ENCODE assay signal across 24 cellular contexts in the genomic region with DNA sequence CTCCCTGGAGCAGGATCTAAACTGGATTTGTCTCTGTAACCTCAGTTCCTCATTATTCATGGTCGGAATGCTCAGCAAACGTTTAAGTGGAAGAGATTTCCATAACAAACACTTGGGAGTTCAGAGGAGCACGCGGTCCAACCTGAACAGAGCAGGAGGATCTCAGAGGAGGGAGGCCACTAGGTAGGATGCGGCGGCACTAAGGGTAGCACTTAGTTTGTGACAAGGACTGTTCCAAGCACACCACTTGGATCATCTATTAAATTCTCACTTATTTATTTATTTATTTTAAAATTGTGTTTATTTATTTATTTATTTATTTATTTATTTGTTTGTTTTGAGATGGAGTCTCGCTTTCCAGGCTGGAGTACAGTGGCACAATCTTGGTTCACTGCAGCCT. TPM values are rescaled to one million over a fixed set of nuclear protein-coding genes. Genes with fewer than 3 reads are reported as not detected.
DNase-seq lines count a peak whose midpoint lies in the region; ATAC-seq and TF ChIP-seq lines count a peak whose summit lies in the region.
"Had no signal": no experiment of that assay in that cellular context is flagged by ENCODE, and none has a peak within 500 bp of the region (broad histone marks: within the 10 kb centered on the region; RNA-seq: fewer than 3 reads in every experiment).

No MANE protein-coding gene starts in this region.

- 0 out of 2 replicates have a peak, but pooled peaks cover 6% of the 10 kb centered on the region for H3K36me3 Mint-ChIP-seq in HFFc6 (ENCODE audit: low read depth)
- H3K36me3 Mint-ChIP-seq in activated naive CD8-positive, alpha-beta T cell treated with anti-CD3 and anti-CD28 coated beads for 36 hours = no peaks in the 10 kb centered on the region
- H3K36me3 Mint-ChIP-seq: CD4-positive, alpha-beta memory T cell; T-cell had no signal

- peak overlapping the region; percentile 46 for H3K4ac ChIP-seq in IMR-90 (ENCODE audit: low read depth, low read length)

- H3K9me1 ChIP-seq in IMR-90 (ENCODE audit: insufficient read depth, low read length) = peaks cover 8% of the 10 kb centered on the region; the same call in 1 of the 2 replicates

- no peaks in the 10 kb centered on the region for H3K9me3 ChIP-seq in BLaER1
- H3K9me3 ChIP-seq in IMR-90 (ENCODE audit: control insufficient read depth, insufficient read depth, low read length) = no peaks in the 10 kb centered on the region
- H3K9me3 ChIP-seq in psoas muscle = no peaks in the 10 kb centered on the region
- no peaks in the 10 kb centered on the region for H3K9me3 ChIP-seq in sigmoid colon

- H3K27me3 ChIP-seq in BLaER1 = no peaks in the 10 kb centered on the region
- peaks cover 3% of the 10 kb centered on the region; the same call in 1 of the 2 replicates for H3K27me3 ChIP-seq in IMR-90 (ENCODE audit: control insufficient read depth, insufficient read depth, low read length)
- no peaks in the 10 kb centered on the region for H3K27me3 ChIP-seq in psoas muscle (ENCODE audit: insufficient read depth in 3 of 3, low read length in 2 of 3)
- H3K27me3 ChIP-seq in sigmoid colon = no peaks in the 10 kb centered on the region

- intact Hi-C loops in IMR-90 (cut with micrococcal nuclease) = no loop called here
- intact Hi-C loops in psoas muscle (cut with DNase I) = no loop called here
- intact Hi-C loops in sigmoid colon (cut with DNase I) = no loop called here

- no peaks in the 10 kb centered on the region for H3K36me3 ChIP-seq in BLaER1
- H3K36me3 ChIP-seq in IMR-90 (ENCODE audit: control insufficient read depth, insufficient read depth, low read length) = no peaks in the 10 kb centered on the region
- H3K36me3 ChIP-seq in psoas muscle (ENCODE audit: insufficient read depth in 1 of 2, low read depth in 1 of 2) = no peaks in the 10 kb centered on the region
- no peaks in the 10 kb centered on the region for H3K36me3 ChIP-seq in sigmoid colon

- ATAC-seq in IMR-90 (ENCODE audit: low read depth) (no peak), psoas muscle (no peak)
- ATAC-seq: activated naive CD8-positive, alpha-beta T cell treated with anti-CD3 and anti-CD28 coated beads, Interleukin-2, amount 50 U/mL, for 24 hours; T-cell had no signal

- no peak for DNase-seq in IMR-90
- DNase-seq in psoas muscle = no peak
- no peak for DNase-seq in HFFc6
- DNase-seq in activated naive CD8-positive, alpha-beta T cell treated with anti-CD3 and anti-CD28 coated beads for 36 hours = no peak
- no peak for DNase-seq in sigmoid colon
- DNase-seq: activated CD4-positive, alpha-beta T cell treated with anti-CD3 and anti-CD28 coated beads for 48 hours; activated effector memory CD4-positive, alpha-beta T cell treated with Interleukin-2 at 50 U/mL for 16 hours; activated naive CD8-positive, alpha-beta T cell treated with anti-CD3 and anti-CD28 coated beads, Interleukin-2, amount 50 U/mL, for 24 hours; CD4-positive, alpha-beta memory T cell; GF-D8; kidney; NCI-H1105; NCI-H2081; NCI-H524 treated with DMSO at 0.1 percent for 48 hours; occipital lobe; OCI-M1; retina; SHP77 treated with DMSO at 0.1 percent for 48 hours; T-cell had no signal

- no peak for TF ChIP-seq RAD21 in IMR-90 (IDR thresholded peaks at IDR 0.05; ENCODE audit: low read length)

- H3K79me1 ChIP-seq in IMR-90 (ENCODE audit: low read depth in 1 of 2, low read length in 2 of 2) = no peaks in the 10 kb centered on the region

- H3K9ac ChIP-seq in BLaER1 (peak overlapping the region; percentile 20; the same call in 1 of the 2 replicates), IMR-90 (ENCODE audit: low read depth, low read length) (no peak overlapping the region)

- H2AK5ac ChIP-seq in IMR-90 (ENCODE audit: low read depth, low read length) = peak overlapping the region; percentile 94

- H4K91ac ChIP-seq in IMR-90 (ENCODE audit: insufficient read depth, low read depth, low read length) = peak overlapping the region; percentile 50; the same call in 1 of the 2 replicates

- TF ChIP-seq POLR2A in IMR-90 (IDR thresholded peaks at IDR 0.05; ENCODE audit: low read depth, low read length) (no peak), sigmoid colon (IDR thresholded peaks at IDR 0.05) (no peak)

- H4K20me1 ChIP-seq in BLaER1 = no peaks in the 10 kb centered on the region
- H4K20me1 ChIP-seq in IMR-90 (ENCODE audit: insufficient read depth, low read length) = no peaks in the 10 kb centered on the region

- peaks cover 3% of the 10 kb centered on the region for H3K27me3 Mint-ChIP-seq in HFFc6 (ENCODE audit: insufficient read depth)
- no peaks in the 10 kb centered on the region for H3K27me3 Mint-ChIP-seq in activated naive CD8-positive, alpha-beta T cell treated with anti-CD3 and anti-CD28 coated beads for 36 hours
- H3K27me3 Mint-ChIP-seq: activated naive CD8-positive, alpha-beta T cell treated with anti-CD3 and anti-CD28 coated beads, Interleukin-2, amount 50 U/mL, for 24 hours had no signal

- peak overlapping the region; percentile 36 for H2AFZ ChIP-seq in IMR-90 (replicated peaks; ENCODE audit: low read length, poor library complexity)

- peak overlapping the region; percentile 34; the same call in 1 of the 3 replicates for H2BK15ac ChIP-seq in IMR-90 (ENCODE audit: low read depth, low read length)

- H3K23ac ChIP-seq in IMR-90 (ENCODE audit: low read depth, low read length) = no peak overlapping the region

- BruUV-seq in IMR-90 (replicated peaks; lab: Mats Ljungman, UMichigan) = no TSS peak

- in situ Hi-C loops in IMR-90 (cut with MboI; ENCODE audit: low sequenced_read_pairs) = no loop called here

- H3K56ac ChIP-seq in IMR-90 (ENCODE audit: extremely low read depth, insufficient read depth, low read length) = no peak overlapping the region

- peak overlapping the region; percentile 21; the same call in 1 of the 2 replicates for H2BK20ac ChIP-seq in IMR-90 (ENCODE audit: low read depth, low read length)

- peak overlapping the region; percentile 96 for H3K4me2 ChIP-seq in BLaER1
- no peak overlapping the region for H3K4me2 ChIP-seq in IMR-90 (ENCODE audit: low read depth, low read length)

- H3K27ac Mint-ChIP-seq in HFFc6 = no peak overlapping the region
- no peak overlapping the region for H3K27ac Mint-ChIP-seq in activated naive CD8-positive, alpha-beta T cell treated with anti-CD3 and anti-CD28 coated beads for 36 hours
- H3K27ac Mint-ChIP-seq: activated naive CD8-positive, alpha-beta T cell treated with anti-CD3 and anti-CD28 coated beads, Interleukin-2, amount 50 U/mL, for 24 hours; CD4-positive, alpha-beta memory T cell; dendritic cell treated with granulocyte-macrophage colony-stimulating factor and Interleukin-4, amounts not matched to agents 40 ng/mL and 50 ng/mL, for 4 days; T-cell had no signal

- peaks cover 70% of the 10 kb centered on the region for H3K4me1 Mint-ChIP-seq in HFFc6 (ENCODE audit: low read depth)
- no peaks in the 10 kb centered on the region for H3K4me1 Mint-ChIP-seq in activated naive CD8-positive, alpha-beta T cell treated with anti-CD3 and anti-CD28 coated beads for 36 hours
- H3K4me1 Mint-ChIP-seq: activated naive CD8-positive, alpha-beta T cell treated with anti-CD3 and anti-CD28 coated beads, Interleukin-2, amount 50 U/mL, for 24 hours; CD4-positive, alpha-beta memory T cell; T-cell had no signal

- H3K4me3 ChIP-seq in BLaER1 (no peak overlapping the region; the same call in 1 of the 2 replicates), IMR-90 (ENCODE audit: insufficient read depth, low read depth, low read length) (no peak overlapping the region), psoas muscle (no peak overlapping the region), sigmoid colon (no peak overlapping the region)

- H2AK9ac ChIP-seq in IMR-90 (replicated peaks; ENCODE audit: low read depth, low read length, poor library complexity) = peak overlapping the region; percentile 73

- no peak for TF ChIP-seq CTCF in IMR-90 (conservative IDR thresholded peaks at IDR 0.05; ENCODE audit: low read depth, low read length)
- TF ChIP-seq CTCF in psoas muscle (IDR thresholded peaks at IDR 0.05) = no peak
- no peak for TF ChIP-seq CTCF in HFFc6 (IDR thresholded peaks at IDR 0.05)
- TF ChIP-seq CTCF in sigmoid colon (IDR thresholded peaks at IDR 0.05) = no peak

- no peak overlapping the region for H3K4me3 Mint-ChIP-seq in HFFc6
- no peak overlapping the region for H3K4me3 Mint-ChIP-seq in activated naive CD8-positive, alpha-beta T cell treated with anti-CD3 and anti-CD28 coated beads for 36 hours
- H3K4me3 Mint-ChIP-seq: activated naive CD8-positive, alpha-beta T cell treated with anti-CD3 and anti-CD28 coated beads, Interleukin-2, amount 50 U/mL, for 24 hours; CD4-positive, alpha-beta memory T cell; dendritic cell treated with granulocyte-macrophage colony-stimulating factor and Interleukin-4, amounts not matched to agents 40 ng/mL and 50 ng/mL, for 4 days; T-cell had no signal

- WGBS in IMR-90 (ENCODE audit: extremely low coverage in 2 of 2, insufficient read length in 1 of 2), 2 experiments = no CpG with 5 or more reads among the region's 7 CpGs
- WGBS in psoas muscle, 3 donors = 82 to 84% (median 84%) methylated on average over 7 of the region's 7 CpGs
- WGBS in sigmoid colon, 2 donors = 83 to 86% methylated on average over 7 of the region's 7 CpGs

- no peak overlapping the region; a peak in 1 of 4 replicates for H4K8ac ChIP-seq in IMR-90 (ENCODE audit: low read depth in 2 of 2, low read length in 2 of 2)

- H3K18ac ChIP-seq in IMR-90 (ENCODE audit: low read depth, low read length) = peak overlapping the region; percentile 2

- peak overlapping the region; percentile 64 for H2BK120ac ChIP-seq in IMR-90 (ENCODE audit: low read depth, low read length)

- dilution Hi-C loops in IMR-90 (cut with HindIII; ENCODE audit: low sequenced_read_pairs, unreplicated experiment) = no loop called here

- CTCF ChIA-PET in IMR-90 (lab: Yijun Ruan, JAX) = interaction anchor here (1.0 to 3.8 kb wide), 2 partner anchors 10 to 31 kb away, joined by 3 to 12 read pairs; no protein-coding TSS in a partner anchor

- no peaks in the 10 kb centered on the region for H3K9me3 Mint-ChIP-seq in HFFc6
- no peaks in the 10 kb centered on the region for H3K9me3 Mint-ChIP-seq in activated naive CD8-positive, alpha-beta T cell treated with anti-CD3 and anti-CD28 coated beads for 36 hours
- H3K9me3 Mint-ChIP-seq: activated naive CD8-positive, alpha-beta T cell treated with anti-CD3 and anti-CD28 coated beads, Interleukin-2, amount 50 U/mL, for 24 hours; CD4-positive, alpha-beta memory T cell; dendritic cell treated with granulocyte-macrophage colony-stimulating factor and Interleukin-4, amounts not matched to agents 40 ng/mL and 50 ng/mL, for 4 days; T-cell had no signal

- peak overlapping the region; percentile 61 for H3K27ac ChIP-seq in BLaER1
- H3K27ac ChIP-seq in IMR-90 (ENCODE audit: insufficient read depth, low read length) = no peak overlapping the region
- H3K27ac ChIP-seq in cingulate gyrus (ENCODE audit: low read depth, low read length) = peak overlapping the region; percentile 69
- H3K27ac ChIP-seq in psoas muscle = peak overlapping the region; percentile 68
- H3K27ac ChIP-seq in sigmoid colon = peak overlapping the region in 1 of 4 donors; percentile 81

- H2BK5ac ChIP-seq in IMR-90 (ENCODE audit: low read depth, low read length, poor library complexity, severe bottlenecking) = no peak overlapping the region

- H3K4me1 ChIP-seq in BLaER1 (peaks cover 95% of the 10 kb centered on the region), IMR-90 (ENCODE audit: control insufficient read depth, insufficient read depth, low read length) (peaks cover 45% of the 10 kb centered on the region), psoas muscle (peaks cover 36% of the 10 kb centered on the region), sigmoid colon (peaks cover 0 to 21% (median 18%) of the 10 kb centered on the region in 4 donors)

- H3K14ac ChIP-seq in IMR-90 (replicated peaks; ENCODE audit: low read depth, low read length) = peak overlapping the region; percentile 63; the same call in 1 of the 2 replicates

- peak overlapping the region; percentile 30; the same call in 1 of the 2 replicates for H4K5ac ChIP-seq in IMR-90 (ENCODE audit: low read depth, low read length)

- TF ChIP-seq EP300 in sigmoid colon (IDR thresholded peaks at IDR 0.05) = no peak

- POLR2A ChIA-PET in IMR-90 (lab: Charles Lee; ENCODE audit: unreplicated experiment) = no interaction called here

RNA-seq across cellular contexts. Expression of a gene that starts 13.3 kb away (rescaled TPM):
- total RNA-seq in IMR-90 (2012; rRNA removed) (not detected in 2 replicates), psoas muscle (10 to 100 TPM in 2 of 4 donors, 1 to 10 TPM in 2; 4.2 to 20.9 (median 9.9) TPM), sigmoid colon (10 to 100 TPM in 3 of 4 donors, 1 to 10 TPM in 1; 5.0 to 48.7 (median 18.5) TPM)
- polyA plus RNA-seq in IMR-90 (2012; rRNA removed) (not detected in 2 replicates), psoas muscle (10 to 100 TPM in 1 of 3 donors, 1 to 10 TPM in 2; 3.3 to 14.8 (median 5.1) TPM), sigmoid colon (10 to 100 TPM in 1 of 3 donors, 1 to 10 TPM in 2; 1.0 to 21.0 (median 2.8) TPM)
- 0.12 TPM in 1 of 2 replicates, not detected in the other for polyA plus RNA-seq in IMR-90 (2012; cell fraction: cytosol; rRNA removed)
- polyA plus RNA-seq in IMR-90 (2012; cell fraction: nucleus; rRNA removed; ENCODE audit: low replicate concordance) = 0.02 and 0.13 TPM in 2 replicates
- total RNA-seq in HFFc6 (2021; fragmentation: NEBNext Ultra II Directional; extraction: Animal tissue kit (Norgen Biotek cat#: 25700)) = under 1 TPM in 1 of 6 experiments, not detected in 5; 0.14 TPM
- total RNA-seq in activated naive CD8-positive, alpha-beta T cell treated with anti-CD3 and anti-CD28 coated beads for 36 hours = not detected
- total RNA-seq: bronchial epithelial cell; CD4-positive, alpha-beta memory T cell; endothelial cell of umbilical vein; occipital lobe had no signal
- polyA plus RNA-seq: CD4-positive, alpha-beta memory T cell had no signal

RNA-seq across cellular contexts. Expression of a gene that starts 43.8 kb away (rescaled TPM):
- total RNA-seq in IMR-90 (2012; rRNA removed) = not detected in 2 replicates
- not detected in 2 replicates for polyA plus RNA-seq in IMR-90 (2012; rRNA removed)
- not detected in 2 replicates for polyA plus RNA-seq in IMR-90 (2012; cell fraction: cytosol; rRNA removed)
- not detected in 2 replicates for polyA plus RNA-seq in IMR-90 (2012; cell fraction: nucleus; rRNA removed; ENCODE audit: low replicate concordance)
- under 1 TPM; 0.11 to 0.79 (median 0.32) TPM for total RNA-seq in psoas muscle
- polyA plus RNA-seq in psoas muscle = under 1 TPM in 2 of 3 donors, not detected in 1; 0.08 to 0.23 TPM
- under 1 TPM in 5 of 6 experiments, not detected in 1; 0.07 to 0.28 (median 0.21) TPM for total RNA-seq in HFFc6 (2021; fragmentation: NEBNext Ultra II Directional; extraction: Animal tissue kit (Norgen Biotek cat#: 25700))
- under 1 TPM; 0.31 to 0.48 TPM for total RNA-seq in activated naive CD8-positive, alpha-beta T cell treated with anti-CD3 and anti-CD28 coated beads for 36 hours
- 1 to 10 TPM in 2 of 4 donors, under 1 TPM in 2; 0.55 to 2.1 (median 1.0) TPM for total RNA-seq in sigmoid colon
- polyA plus RNA-seq in sigmoid colon = under 1 TPM in 2 of 3 donors, not detected in 1; 0.28 to 0.60 TPM
- total RNA-seq: CD4-positive, alpha-beta memory T cell; endothelial cell of umbilical vein; occipital lobe had no signal
- polyA plus RNA-seq: CD4-positive, alpha-beta memory T cell had no signal

RNA-seq across cellular contexts. Expression of a gene that starts 50.4 kb away (rescaled TPM):
- total RNA-seq in IMR-90 (2012; rRNA removed) = 6.9 and 8.1 TPM in 2 replicates
- 11.0 and 11.6 TPM in 2 replicates for polyA plus RNA-seq in IMR-90 (2012; rRNA removed)
- 9.8 and 15.3 TPM in 2 replicates for polyA plus RNA-seq in IMR-90 (2012; cell fraction: cytosol; rRNA removed)
- polyA plus RNA-seq in IMR-90 (2012; cell fraction: nucleus; rRNA removed; ENCODE audit: low replicate concordance) = 31.5 and 33.0 TPM in 2 replicates
- total RNA-seq in psoas muscle = 1 to 10 TPM; 3.3 to 4.9 (median 4.0) TPM
- polyA plus RNA-seq in psoas muscle = 1 to 10 TPM; 3.5 to 5.8 (median 4.2) TPM
- 10 to 100 TPM; 11.0 to 15.9 (median 12.7) TPM for total RNA-seq in HFFc6 (2021; fragmentation: NEBNext Ultra II Directional; extraction: Animal tissue kit (Norgen Biotek cat#: 25700))
- total RNA-seq in activated naive CD8-positive, alpha-beta T cell treated with anti-CD3 and anti-CD28 coated beads for 36 hours = 10 to 100 TPM; 25.6 to 27.0 TPM
- 10 to 100 TPM in 3 of 4 donors, 1 to 10 TPM in 1; 4.3 to 17.1 (median 11.7) TPM for total RNA-seq in sigmoid colon
- polyA plus RNA-seq in sigmoid colon = 10 to 100 TPM in 1 of 3 donors, 1 to 10 TPM in 2; 2.5 to 13.8 (median 4.8) TPM
